In genomic region chr2:81266106-81266505, GRCh38 we compare ENCODE assay signal across 1 cellular context.
TF ChIP-seq lines count a peak whose summit lies in the region.

No MANE protein-coding gene starts in this region.

TF ChIP-seq in GM23338, 12 proteins besides CTCF, POLR2A, EP300 and RAD21 (continued from another document):
- no peak for TF ChIP-seq STAT1 (IDR thresholded peaks at IDR 0.05; ENCODE audit: unreplicated experiment)
- TF ChIP-seq CREB1 (CRISPR knock-in tag; IDR thresholded peaks at IDR 0.05; ENCODE audit: low read depth) = no peak
- TF ChIP-seq EZH2phosphoT487 (IDR thresholded peaks at IDR 0.05; ENCODE audit: unreplicated experiment) = no peak
- no peak for TF ChIP-seq NANOG (IDR thresholded peaks at IDR 0.05; ENCODE audit: borderline replicate concordance)
- no peak for TF ChIP-seq REST (IDR thresholded peaks at IDR 0.05; ENCODE audit: unreplicated experiment)
- no peak for TF ChIP-seq EZH2 (IDR thresholded peaks at IDR 0.05; ENCODE audit: low read depth, unreplicated experiment)
- TF ChIP-seq ZNF462 (CRISPR knock-in tag; IDR thresholded peaks at IDR 0.05) = no peak
